In genomic region chr10:36773652-36774051, GRCh38 we compare ENCODE assay signal across 4 cellular contexts.
TF ChIP-seq lines count a peak whose summit lies in the region.

No MANE protein-coding gene starts in this region.

TF ChIP-seq in HepG2, 621 proteins besides CTCF, POLR2A, EP300 and RAD21:
- TF ChIP-seq ATF7 (IDR thresholded peaks at IDR 0.05) (peak; percentile 61), ATF7 (CRISPR knock-in tag; IDR thresholded peaks at IDR 0.05) (no peak), ZNF556 (CRISPR knock-in tag; IDR thresholded peaks at IDR 0.05; ENCODE audit: borderline replicate concordance) (no peak)

TF ChIP-seq in IMR-90, 13 proteins besides CTCF, POLR2A, EP300 and RAD21:
- TF ChIP-seq, protein P1, sequence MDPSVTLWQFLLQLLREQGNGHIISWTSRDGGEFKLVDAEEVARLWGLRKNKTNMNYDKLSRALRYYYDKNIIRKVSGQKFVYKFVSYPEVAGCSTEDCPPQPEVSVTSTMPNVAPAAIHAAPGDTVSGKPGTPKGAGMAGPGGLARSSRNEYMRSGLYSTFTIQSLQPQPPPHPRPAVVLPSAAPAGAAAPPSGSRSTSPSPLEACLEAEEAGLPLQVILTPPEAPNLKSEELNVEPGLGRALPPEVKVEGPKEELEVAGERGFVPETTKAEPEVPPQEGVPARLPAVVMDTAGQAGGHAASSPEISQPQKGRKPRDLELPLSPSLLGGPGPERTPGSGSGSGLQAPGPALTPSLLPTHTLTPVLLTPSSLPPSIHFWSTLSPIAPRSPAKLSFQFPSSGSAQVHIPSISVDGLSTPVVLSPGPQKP (IDR thresholded peaks at IDR 0.05; ENCODE audit: borderline replicate concordance, low read depth, low read length): no peak
- peak; percentile 46; the same call in 1 of the 2 replicates for TF ChIP-seq CEBPB (IDR thresholded peaks at IDR 0.05; ENCODE audit: low read depth, low read length)
TF ChIP-seq in IMR-90: peak in this region for 1.

TF ChIP-seq in K562, 482 proteins besides CTCF, POLR2A, EP300 and RAD21:
- TF ChIP-seq, protein P2, sequence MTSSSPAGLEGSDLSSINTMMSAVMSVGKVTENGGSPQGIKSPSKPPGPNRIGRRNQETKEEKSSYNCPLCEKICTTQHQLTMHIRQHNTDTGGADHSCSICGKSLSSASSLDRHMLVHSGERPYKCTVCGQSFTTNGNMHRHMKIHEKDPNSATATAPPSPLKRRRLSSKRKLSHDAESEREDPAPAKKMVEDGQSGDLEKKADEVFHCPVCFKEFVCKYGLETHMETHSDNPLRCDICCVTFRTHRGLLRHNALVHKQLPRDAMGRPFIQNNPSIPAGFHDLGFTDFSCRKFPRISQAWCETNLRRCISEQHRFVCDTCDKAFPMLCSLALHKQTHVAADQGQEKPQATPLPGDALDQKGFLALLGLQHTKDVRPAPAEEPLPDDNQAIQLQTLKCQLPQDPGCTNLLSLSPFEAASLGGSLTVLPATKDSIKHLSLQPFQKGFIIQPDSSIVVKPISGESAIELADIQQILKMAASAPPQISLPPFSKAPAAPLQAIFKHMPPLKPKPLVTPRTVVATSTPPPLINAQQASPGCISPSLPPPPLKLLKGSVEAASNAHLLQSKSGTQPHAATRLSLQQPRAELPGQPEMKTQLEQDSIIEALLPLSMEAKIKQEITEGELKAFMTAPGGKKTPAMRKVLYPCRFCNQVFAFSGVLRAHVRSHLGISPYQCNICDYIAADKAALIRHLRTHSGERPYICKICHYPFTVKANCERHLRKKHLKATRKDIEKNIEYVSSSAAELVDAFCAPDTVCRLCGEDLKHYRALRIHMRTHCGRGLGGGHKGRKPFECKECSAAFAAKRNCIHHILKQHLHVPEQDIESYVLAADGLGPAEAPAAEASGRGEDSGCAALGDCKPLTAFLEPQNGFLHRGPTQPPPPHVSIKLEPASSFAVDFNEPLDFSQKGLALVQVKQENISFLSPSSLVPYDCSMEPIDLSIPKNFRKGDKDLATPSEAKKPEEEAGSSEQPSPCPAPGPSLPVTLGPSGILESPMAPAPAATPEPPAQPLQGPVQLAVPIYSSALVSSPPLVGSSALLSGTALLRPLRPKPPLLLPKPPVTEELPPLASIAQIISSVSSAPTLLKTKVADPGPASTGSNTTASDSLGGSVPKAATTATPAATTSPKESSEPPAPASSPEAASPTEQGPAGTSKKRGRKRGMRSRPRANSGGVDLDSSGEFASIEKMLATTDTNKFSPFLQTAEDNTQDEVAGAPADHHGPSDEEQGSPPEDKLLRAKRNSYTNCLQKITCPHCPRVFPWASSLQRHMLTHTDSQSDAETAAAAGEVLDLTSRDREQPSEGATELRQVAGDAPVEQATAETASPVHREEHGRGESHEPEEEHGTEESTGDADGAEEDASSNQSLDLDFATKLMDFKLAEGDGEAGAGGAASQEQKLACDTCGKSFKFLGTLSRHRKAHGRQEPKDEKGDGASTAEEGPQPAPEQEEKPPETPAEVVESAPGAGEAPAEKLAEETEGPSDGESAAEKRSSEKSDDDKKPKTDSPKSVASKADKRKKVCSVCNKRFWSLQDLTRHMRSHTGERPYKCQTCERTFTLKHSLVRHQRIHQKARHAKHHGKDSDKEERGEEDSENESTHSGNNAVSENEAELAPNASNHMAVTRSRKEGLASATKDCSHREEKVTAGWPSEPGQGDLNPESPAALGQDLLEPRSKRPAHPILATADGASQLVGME (CRISPR knock-in tag; IDR thresholded peaks at IDR 0.05): no peak
- TF ChIP-seq NEUROD1 (IDR thresholded peaks at IDR 0.05; ENCODE audit: borderline replicate concordance, low read depth, low read length, partially characterized antibody): no peak
- TF ChIP-seq, protein P3, sequence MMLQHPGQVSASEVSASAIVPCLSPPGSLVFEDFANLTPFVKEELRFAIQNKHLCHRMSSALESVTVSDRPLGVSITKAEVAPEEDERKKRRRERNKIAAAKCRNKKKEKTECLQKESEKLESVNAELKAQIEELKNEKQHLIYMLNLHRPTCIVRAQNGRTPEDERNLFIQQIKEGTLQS (IDR thresholded peaks at IDR 0.05): peak; percentile 39; the same call in 1 of the 2 replicates
- TF ChIP-seq, protein P3 (CRISPR knock-in tag; conservative IDR thresholded peaks at IDR 0.05): no peak
- no peak for TF ChIP-seq CEBPG (CRISPR knock-in tag; IDR thresholded peaks at IDR 0.05)
- TF ChIP-seq CEBPG (tag; conservative IDR thresholded peaks at IDR 0.05 in 1 of 2, IDR thresholded peaks at IDR 0.05 in 1 of 2): peak in 1 of 2 experiments; percentile 56; a peak in 2 of 4 replicates
- no peak for TF ChIP-seq FOXM1 (IDR thresholded peaks at IDR 0.05; ENCODE audit: low read depth)
- no peak for TF ChIP-seq FOXM1 (CRISPR knock-in tag; IDR thresholded peaks at IDR 0.05; ENCODE audit: low read depth)
- no peak for TF ChIP-seq ZNF507 (tag; conservative IDR thresholded peaks at IDR 0.05)

TF ChIP-seq in SK-N-SH, 30 proteins besides CTCF, POLR2A, EP300 and RAD21:
- TF ChIP-seq RFX5 (IDR thresholded peaks at IDR 0.05; ENCODE audit: low read length) (no peak), RCOR1 (IDR thresholded peaks at IDR 0.05; ENCODE audit: low read length) (no peak), GABPA (IDR thresholded peaks at IDR 0.05; ENCODE audit: low read depth) (no peak), SIN3A (IDR thresholded peaks at IDR 0.05; ENCODE audit: borderline replicate concordance, low read depth, low read length) (no peak), FOSL2 (IDR thresholded peaks at IDR 0.05; ENCODE audit: borderline replicate concordance, low read depth) (no peak), IRF3 (IDR thresholded peaks at IDR 0.05; ENCODE audit: low read depth, low read length) (no peak), FOXJ3 (CRISPR knock-in tag; IDR thresholded peaks at IDR 0.05) (no peak), CHD2 (IDR thresholded peaks at IDR 0.05; ENCODE audit: low read length, partially characterized antibody) (no peak), GATA2 (CRISPR knock-in tag; IDR thresholded peaks at IDR 0.05) (no peak), POLR2AphosphoS5 (IDR thresholded peaks at IDR 0.05; ENCODE audit: low read depth, low read length) (no peak), TCF12 (IDR thresholded peaks at IDR 0.05) (no peak), ZBTB33 (IDR thresholded peaks at IDR 0.05; ENCODE audit: borderline replicate concordance, low read depth) (no peak), TAF1 (IDR thresholded peaks at IDR 0.05; ENCODE audit: borderline replicate concordance, low read depth, low read length) (no peak), SMC3 (IDR thresholded peaks at IDR 0.05; ENCODE audit: low read depth, low read length) (no peak), YY1 (IDR thresholded peaks at IDR 0.05; ENCODE audit: low read depth) (no peak), JUND (IDR thresholded peaks at IDR 0.05) (no peak), FOXM1 (IDR thresholded peaks at IDR 0.05; ENCODE audit: low read depth) (no peak)
- TF ChIP-seq, protein P4, sequence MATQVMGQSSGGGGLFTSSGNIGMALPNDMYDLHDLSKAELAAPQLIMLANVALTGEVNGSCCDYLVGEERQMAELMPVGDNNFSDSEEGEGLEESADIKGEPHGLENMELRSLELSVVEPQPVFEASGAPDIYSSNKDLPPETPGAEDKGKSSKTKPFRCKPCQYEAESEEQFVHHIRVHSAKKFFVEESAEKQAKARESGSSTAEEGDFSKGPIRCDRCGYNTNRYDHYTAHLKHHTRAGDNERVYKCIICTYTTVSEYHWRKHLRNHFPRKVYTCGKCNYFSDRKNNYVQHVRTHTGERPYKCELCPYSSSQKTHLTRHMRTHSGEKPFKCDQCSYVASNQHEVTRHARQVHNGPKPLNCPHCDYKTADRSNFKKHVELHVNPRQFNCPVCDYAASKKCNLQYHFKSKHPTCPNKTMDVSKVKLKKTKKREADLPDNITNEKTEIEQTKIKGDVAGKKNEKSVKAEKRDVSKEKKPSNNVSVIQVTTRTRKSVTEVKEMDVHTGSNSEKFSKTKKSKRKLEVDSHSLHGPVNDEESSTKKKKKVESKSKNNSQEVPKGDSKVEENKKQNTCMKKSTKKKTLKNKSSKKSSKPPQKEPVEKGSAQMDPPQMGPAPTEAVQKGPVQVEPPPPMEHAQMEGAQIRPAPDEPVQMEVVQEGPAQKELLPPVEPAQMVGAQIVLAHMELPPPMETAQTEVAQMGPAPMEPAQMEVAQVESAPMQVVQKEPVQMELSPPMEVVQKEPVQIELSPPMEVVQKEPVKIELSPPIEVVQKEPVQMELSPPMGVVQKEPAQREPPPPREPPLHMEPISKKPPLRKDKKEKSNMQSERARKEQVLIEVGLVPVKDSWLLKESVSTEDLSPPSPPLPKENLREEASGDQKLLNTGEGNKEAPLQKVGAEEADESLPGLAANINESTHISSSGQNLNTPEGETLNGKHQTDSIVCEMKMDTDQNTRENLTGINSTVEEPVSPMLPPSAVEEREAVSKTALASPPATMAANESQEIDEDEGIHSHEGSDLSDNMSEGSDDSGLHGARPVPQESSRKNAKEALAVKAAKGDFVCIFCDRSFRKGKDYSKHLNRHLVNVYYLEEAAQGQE (IDR thresholded peaks at IDR 0.05; ENCODE audit: low read depth, low read length): no peak
- TF ChIP-seq, protein P5, sequence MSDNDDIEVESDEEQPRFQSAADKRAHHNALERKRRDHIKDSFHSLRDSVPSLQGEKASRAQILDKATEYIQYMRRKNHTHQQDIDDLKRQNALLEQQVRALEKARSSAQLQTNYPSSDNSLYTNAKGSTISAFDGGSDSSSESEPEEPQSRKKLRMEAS (IDR thresholded peaks at IDR 0.05; ENCODE audit: low read depth): no peak
- TF ChIP-seq, protein P6, sequence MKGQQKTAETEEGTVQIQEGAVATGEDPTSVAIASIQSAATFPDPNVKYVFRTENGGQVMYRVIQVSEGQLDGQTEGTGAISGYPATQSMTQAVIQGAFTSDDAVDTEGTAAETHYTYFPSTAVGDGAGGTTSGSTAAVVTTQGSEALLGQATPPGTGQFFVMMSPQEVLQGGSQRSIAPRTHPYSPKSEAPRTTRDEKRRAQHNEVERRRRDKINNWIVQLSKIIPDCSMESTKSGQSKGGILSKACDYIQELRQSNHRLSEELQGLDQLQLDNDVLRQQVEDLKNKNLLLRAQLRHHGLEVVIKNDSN (IDR thresholded peaks at IDR 0.05; ENCODE audit: borderline replicate concordance, low read depth): no peak
